ENCODE assay signal across 17 cellular contexts in the genomic region with DNA sequence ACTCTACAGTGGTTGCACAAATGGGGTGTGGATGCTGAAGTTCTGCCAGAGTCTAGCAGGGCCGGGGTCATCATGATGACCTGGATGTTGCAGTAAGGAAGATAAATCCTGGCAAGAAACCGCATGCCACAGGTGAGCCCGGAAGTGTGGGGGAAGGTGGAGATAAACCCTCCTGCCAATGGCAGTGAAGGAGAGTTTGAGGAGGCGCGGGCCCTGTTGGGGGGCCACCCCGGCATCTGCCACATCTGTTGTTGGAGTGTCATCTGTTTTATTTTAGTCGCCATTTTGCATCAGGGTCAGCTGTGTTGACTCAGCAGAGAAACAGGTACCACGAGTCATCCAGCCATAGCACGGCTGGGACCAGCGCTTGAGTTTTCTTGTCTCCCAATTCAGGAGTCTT.
A peak's percentile ranks its signal among the peaks of the same experiment; 100 is the strongest.
DNase-seq lines count a peak whose midpoint lies in the region; ATAC-seq, FAIRE-seq and TF ChIP-seq lines count a peak whose summit lies in the region.
"Had no signal": no experiment of that assay in that cellular context is flagged by ENCODE, and none has a peak within 500 bp of the region (broad histone marks: within the 10 kb centered on the region; RNA-seq: fewer than 3 reads in every experiment).

No MANE protein-coding gene starts in this region.

- no peak for DNase-seq in activated naive CD8-positive, alpha-beta T cell treated with anti-CD3 and anti-CD28 coated beads, Interleukin-2, amount 10 ng/mL, durations not matched to agents 7 days and 5 days
- DNase-seq in activated naive CD8-positive, alpha-beta T cell treated with anti-CD3 and anti-CD28 coated beads, Interleukin-2, amount 50 U/mL, for 24 hours = no peak
- DNase-seq in RPMI7951 (ENCODE audit: low read depth) (peak; percentile 43), fibroblast of lung (ENCODE audit: low read depth in 2 of 2) (peak; percentile 17 to 34), urothelium cell line (ENCODE audit: low spot score) (peak; percentile 51), HuH-7.5 (ENCODE audit: low spot score) (no peak)
- no peak for DNase-seq in activated CD8-positive, alpha-beta memory T cell treated with anti-CD3 and anti-CD28 coated beads, Interleukin-2, amount 50 U/mL, for 48 hours
- DNase-seq: hypothalamus; mesendoderm; NCI-H146; NCI-H524 treated with DMSO at 0.1 percent for 48 hours; SJCRH30; stimulated activated CD4-positive, alpha-beta T cell treated with anti-CD3 and anti-CD28 coated beads, Interleukin-2, amount 100 ng/mL, for 24 hours; stimulated activated naive CD4-positive, alpha-beta T cell had no signal

- H3K9me3 Mint-ChIP-seq in activated naive CD8-positive, alpha-beta T cell treated with anti-CD3 and anti-CD28 coated beads, Interleukin-2, amount 10 ng/mL, durations not matched to agents 7 days and 5 days = no peaks in the 10 kb centered on the region
- no peaks in the 10 kb centered on the region for H3K9me3 Mint-ChIP-seq in activated naive CD8-positive, alpha-beta T cell treated with anti-CD3 and anti-CD28 coated beads, Interleukin-2, amount 50 U/mL, for 24 hours

- no peak for ATAC-seq in activated naive CD8-positive, alpha-beta T cell treated with anti-CD3 and anti-CD28 coated beads, Interleukin-2, amount 10 ng/mL, durations not matched to agents 7 days and 5 days (ENCODE audit: low read depth)
- no peak for ATAC-seq in activated naive CD8-positive, alpha-beta T cell treated with anti-CD3 and anti-CD28 coated beads, Interleukin-2, amount 50 U/mL, for 24 hours
- no peak for ATAC-seq in GM18867 (IDR thresholded peaks at IDR 0.05; ENCODE audit: unreplicated experiment)
- ATAC-seq: activated CD4-positive, CD25-positive, alpha-beta regulatory T cell treated with anti-CD3 and anti-CD28 coated beads, Interleukin-2, amount 50 U/mL, for 24 hours had no signal

- H3K4me1 ChIP-seq in fibroblast of lung (ENCODE audit: control insufficient read depth, extremely low read depth, insufficient read depth, low read length) = no peaks in the 10 kb centered on the region
- H3K4me1 ChIP-seq: SJCRH30 had no signal

- H3K27me3 ChIP-seq in fibroblast of lung (ENCODE audit: control insufficient read depth, insufficient read depth, low read length) = no peaks in the 10 kb centered on the region
- H3K27me3 ChIP-seq: SJCRH30 had no signal

- H3K27ac ChIP-seq in fibroblast of lung (ENCODE audit: insufficient read depth, low read length) = no peak overlapping the region
- H3K27ac ChIP-seq: C4-2B, SJCRH30 had no signal

- H3K9ac ChIP-seq in fibroblast of lung (ENCODE audit: insufficient read depth, low read length) = no peak overlapping the region

- no peak overlapping the region for H3K4me3 ChIP-seq in fibroblast of lung (replicated peaks in 1 of 4; ENCODE audit: control extremely low read depth in 1 of 4, insufficient read depth in 1 of 4, low read depth in 3 of 4, low read length in 4 of 4)
- H3K4me3 ChIP-seq: SJCRH30 had no signal

- H3K36me3 Mint-ChIP-seq in activated naive CD8-positive, alpha-beta T cell treated with anti-CD3 and anti-CD28 coated beads, Interleukin-2, amount 10 ng/mL, durations not matched to agents 7 days and 5 days = peaks cover 34% of the 10 kb centered on the region
- H3K36me3 Mint-ChIP-seq in activated naive CD8-positive, alpha-beta T cell treated with anti-CD3 and anti-CD28 coated beads, Interleukin-2, amount 50 U/mL, for 24 hours (ENCODE audit: low read depth) = peaks cover 32% of the 10 kb centered on the region

- H3K4me2 ChIP-seq in fibroblast of lung (ENCODE audit: extremely low read depth, insufficient read depth, low read length) = no peak overlapping the region

- POLR2A ChIA-PET in activated naive CD8-positive, alpha-beta T cell treated with anti-CD3 and anti-CD28 coated beads, Interleukin-2, amount 10 ng/mL, durations not matched to agents 7 days and 5 days (lab: Charles Lee) = interaction anchor here (1.5 to 2.2 kb wide), 2 partner anchors 10 to 363 kb away, joined by 3 to 4 read pairs; no protein-coding TSS in a partner anchor

- peak; percentile 13 for FAIRE-seq in urothelium cell line (lab: Jason Lieb, UNC)

- no peak overlapping the region for H2AFZ ChIP-seq in fibroblast of lung (ENCODE audit: low read length)

- H3K4me3 Mint-ChIP-seq in activated naive CD8-positive, alpha-beta T cell treated with anti-CD3 and anti-CD28 coated beads, Interleukin-2, amount 10 ng/mL, durations not matched to agents 7 days and 5 days = no peak overlapping the region
- H3K4me3 Mint-ChIP-seq in activated naive CD8-positive, alpha-beta T cell treated with anti-CD3 and anti-CD28 coated beads, Interleukin-2, amount 50 U/mL, for 24 hours = no peak overlapping the region

- H4K20me1 ChIP-seq in fibroblast of lung (ENCODE audit: control insufficient read depth, extremely low read depth, insufficient read depth, low read length) = no peaks in the 10 kb centered on the region

- no peaks in the 10 kb centered on the region for H3K36me3 ChIP-seq in fibroblast of lung (ENCODE audit: control insufficient read depth, insufficient read depth, low read length)

- peaks cover 31% of the 10 kb centered on the region for H3K4me1 Mint-ChIP-seq in activated naive CD8-positive, alpha-beta T cell treated with anti-CD3 and anti-CD28 coated beads, Interleukin-2, amount 10 ng/mL, durations not matched to agents 7 days and 5 days
- peaks cover 46% of the 10 kb centered on the region for H3K4me1 Mint-ChIP-seq in activated naive CD8-positive, alpha-beta T cell treated with anti-CD3 and anti-CD28 coated beads, Interleukin-2, amount 50 U/mL, for 24 hours

- TF ChIP-seq CTCF in fibroblast of lung (conservative IDR thresholded peaks at IDR 0.05 in 1 of 2, IDR thresholded peaks at IDR 0.05 in 1 of 2; ENCODE audit: low read depth in 1 of 2, low read length in 2 of 2) = no peak

- H3K79me2 ChIP-seq in fibroblast of lung (ENCODE audit: control insufficient read depth, insufficient read depth, low read length) = no peaks in the 10 kb centered on the region

- H3K9me3 ChIP-seq in fibroblast of lung (ENCODE audit: control insufficient read depth, insufficient read depth, low read depth, low read length) = no peaks in the 10 kb centered on the region
- H3K9me3 ChIP-seq: SJCRH30 had no signal

- H3K27ac Mint-ChIP-seq in activated naive CD8-positive, alpha-beta T cell treated with anti-CD3 and anti-CD28 coated beads, Interleukin-2, amount 10 ng/mL, durations not matched to agents 7 days and 5 days = peak overlapping the region; percentile 58
- no peak overlapping the region for H3K27ac Mint-ChIP-seq in activated naive CD8-positive, alpha-beta T cell treated with anti-CD3 and anti-CD28 coated beads, Interleukin-2, amount 50 U/mL, for 24 hours

- no peaks in the 10 kb centered on the region for H3K27me3 Mint-ChIP-seq in activated naive CD8-positive, alpha-beta T cell treated with anti-CD3 and anti-CD28 coated beads, Interleukin-2, amount 10 ng/mL, durations not matched to agents 7 days and 5 days
- H3K27me3 Mint-ChIP-seq in activated naive CD8-positive, alpha-beta T cell treated with anti-CD3 and anti-CD28 coated beads, Interleukin-2, amount 50 U/mL, for 24 hours = no peaks in the 10 kb centered on the region

Comparison
In these comparisons a context has a peak if more than half of its experiments do, and no peak if none do; other contexts are left out.
1. DNase-seq: peak in RPMI7951 (single experiment), fibroblast of lung (2 of 2) and urothelium cell line (single experiment); none in activated naive CD8-positive, alpha-beta T cell treated with anti-CD3 and anti-CD28 coated beads, Interleukin-2, amount 10 ng/mL, durations not matched to agents 7 days and 5 days (single experiment), activated naive CD8-positive, alpha-beta T cell treated with anti-CD3 and anti-CD28 coated beads, Interleukin-2, amount 50 U/mL, for 24 hours (single experiment), HuH-7.5 (single experiment) and activated CD8-positive, alpha-beta memory T cell treated with anti-CD3 and anti-CD28 coated beads, Interleukin-2, amount 50 U/mL, for 48 hours (single experiment).